10 cellular contexts compared by ENCODE assay signal in genomic region chr3:71423151-71423906, GRCh38.
DNase-seq lines count a peak whose midpoint lies in the region; ATAC-seq and TF ChIP-seq lines count a peak whose summit lies in the region.
"Had no signal": no experiment of that assay in that cellular context is flagged by ENCODE, and none has a peak within 500 bp of the region (broad histone marks: within the 10 kb centered on the region; RNA-seq: fewer than 3 reads in every experiment).

No MANE protein-coding gene starts in this region.

- no peaks in the 10 kb centered on the region for H3K36me3 ChIP-seq in endodermal cell (ENCODE audit: control insufficient read depth, insufficient read depth, low read length)
- H3K36me3 ChIP-seq: SJSA1 had no signal

- no peak overlapping the region for H3K4me3 Mint-ChIP-seq in endodermal cell

- 93 to 95% methylated on average over 5 to 12 of the region's 12 CpGs for WGBS in endodermal cell (ENCODE audit: insufficient coverage in 1 of 2, insufficient read length in 1 of 2), 2 experiments

- no peaks in the 10 kb centered on the region for H3K4me1 ChIP-seq in endodermal cell (ENCODE audit: control insufficient read depth, insufficient read depth, low read length)

- H3K27ac ChIP-seq in endodermal cell (ENCODE audit: low read depth, low read length) = no peak overlapping the region
- H3K27ac ChIP-seq: SJSA1 had no signal

- H3K27me3 Mint-ChIP-seq in endodermal cell (ENCODE audit: insufficient read depth) = no peaks in the 10 kb centered on the region

- H3K4me1 Mint-ChIP-seq in endodermal cell = peaks cover 24% of the 10 kb centered on the region

- no peaks in the 10 kb centered on the region for H3K9me3 Mint-ChIP-seq in endodermal cell

- H3K36me3 Mint-ChIP-seq in endodermal cell (ENCODE audit: low read depth) = peaks cover 5% of the 10 kb centered on the region

- peak; percentile 62 for TF ChIP-seq CTCF in endodermal cell (conservative IDR thresholded peaks at IDR 0.05)

- peak; percentile 14 to 68 for DNase-seq in NCI-H2081 (lab: John Stamatoyannopoulos, UW)
- DNase-seq in NCI-H2081 treated with DMSO at 0.1 percent for 48 hours (lab: John Stamatoyannopoulos, UW) = no peak
- peak; percentile 91 for DNase-seq in NCI-H82 (lab: John Stamatoyannopoulos, UW)
- no peak for DNase-seq in endodermal cell
- DNase-seq in renal cortical epithelial cell (ENCODE audit: low read depth) = peak; percentile 57
- DNase-seq in HuH-7.5 (ENCODE audit: low spot score) = no peak
- DNase-seq: stimulated activated CD4-positive, alpha-beta T cell treated with anti-CD3 and anti-CD28 coated beads, Interleukin-1b, Interleukin-23, amount 100 ng/mL, for 48 hours had no signal

- H3K9me3 ChIP-seq in endodermal cell (ENCODE audit: control insufficient read depth, low read length) = no peaks in the 10 kb centered on the region
- H3K9me3 ChIP-seq: SJSA1 had no signal

- no peak overlapping the region for H3K9ac ChIP-seq in endodermal cell (ENCODE audit: extremely low read depth, low read length, poor library complexity, severe bottlenecking)

- H3K27me3 ChIP-seq in endodermal cell (ENCODE audit: control insufficient read depth, insufficient read depth, low read length, poor library complexity, severe bottlenecking) = no peaks in the 10 kb centered on the region
- H3K27me3 ChIP-seq: SJSA1 had no signal

- no peak overlapping the region for H3K27ac Mint-ChIP-seq in endodermal cell

- ATAC-seq in HG03442 (IDR thresholded peaks at IDR 0.05; ENCODE audit: unreplicated experiment) (no peak), HG02798 (IDR thresholded peaks at IDR 0.05; ENCODE audit: poor library complexity, unreplicated experiment) (no peak)

- H3K4me3 ChIP-seq in endodermal cell (ENCODE audit: low read length) = no peak overlapping the region
- H3K4me3 ChIP-seq: SJSA1 had no signal

Comparison
In these comparisons a context has a peak if more than half of its experiments do, and no peak if none do; other contexts are left out.
1. DNase-seq: peak in NCI-H2081 (2 of 2), NCI-H82 (single experiment) and renal cortical epithelial cell (single experiment); none in NCI-H2081 treated with DMSO at 0.1 percent for 48 hours (single experiment), endodermal cell (single experiment) and HuH-7.5 (single experiment).